Comparison of ENCODE assay signal across 8 cellular contexts in the genomic region with DNA sequence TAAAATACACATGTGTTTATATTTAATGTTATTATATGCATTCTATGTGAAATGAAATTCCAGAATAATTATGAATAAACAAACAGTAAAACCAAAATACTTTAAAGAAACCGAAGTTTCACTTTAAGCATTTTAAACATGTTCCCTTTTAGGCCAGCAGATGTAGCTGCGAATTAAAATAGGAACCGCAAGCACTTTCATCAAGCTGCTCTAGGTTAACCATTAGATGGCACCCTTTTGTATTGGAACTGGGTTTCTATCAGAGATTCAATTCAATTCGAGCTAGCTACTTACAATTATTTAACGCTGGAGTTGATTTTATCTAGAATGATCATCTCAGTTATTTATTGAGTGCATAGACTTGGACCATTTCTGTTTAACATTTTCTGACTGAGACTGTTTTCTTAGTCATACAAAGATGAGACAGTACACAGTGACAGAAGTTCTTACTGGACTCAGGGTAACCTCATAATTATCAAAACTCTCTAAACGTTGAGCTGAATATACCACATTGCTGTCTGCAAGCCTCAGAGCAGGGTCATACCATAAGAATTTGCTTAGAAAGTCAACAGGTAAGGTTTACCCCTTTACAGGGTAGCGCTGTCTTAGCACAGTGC. TPM values are rescaled to one million over a fixed set of nuclear protein-coding genes. Genes with fewer than 3 reads are reported as not detected.
DNase-seq lines count a peak whose midpoint lies in the region; ATAC-seq, FAIRE-seq and TF ChIP-seq lines count a peak whose summit lies in the region.

No MANE protein-coding gene starts in this region.

- H3K27ac Mint-ChIP-seq in Calu3 (ENCODE audit: unreplicated experiment) (no peak overlapping the region), MCF 10A (ENCODE audit: low read depth, unreplicated experiment) (no peak overlapping the region)

- BruUV-seq in Calu3 (replicated peaks; lab: Mats Ljungman, UMichigan), result no TSS peak
- no TSS peak for BruUV-seq in MCF 10A (replicated peaks; lab: Mats Ljungman, UMichigan)

- no peaks in the 10 kb centered on the region for H3K9me3 Mint-ChIP-seq in Calu3 (ENCODE audit: low read depth, unreplicated experiment)
- H3K9me3 Mint-ChIP-seq in MCF 10A (ENCODE audit: unreplicated experiment), result no peaks in the 10 kb centered on the region

- H3K36me3 Mint-ChIP-seq in Calu3 (ENCODE audit: insufficient read depth, unreplicated experiment) (no peaks in the 10 kb centered on the region), MCF 10A (ENCODE audit: insufficient read depth, unreplicated experiment) (peaks cover 16% of the 10 kb centered on the region)

- H3K27me3 Mint-ChIP-seq in Calu3 (ENCODE audit: unreplicated experiment) (no peaks in the 10 kb centered on the region), MCF 10A (ENCODE audit: insufficient read depth, unreplicated experiment) (no peaks in the 10 kb centered on the region)

- peaks cover 15% of the 10 kb centered on the region for H3K4me1 Mint-ChIP-seq in Calu3 (ENCODE audit: low read depth, unreplicated experiment)
- peaks cover 12% of the 10 kb centered on the region for H3K4me1 Mint-ChIP-seq in MCF 10A (ENCODE audit: insufficient read depth, unreplicated experiment)

- POLR2A ChIA-PET in MCF 10A (lab: Yijun Ruan, JAX), result interaction anchor here (0.7 to 1.4 kb wide), 7 partner anchors 8 to 401 kb away, joined by 3 to 7 read pairs (median 3); a partner anchor contains a TSS

- DNase-seq in Calu3 (no peak), HT-29 (ENCODE audit: low spot score) (peak; percentile 68), MCF 10A (ENCODE audit: unreplicated experiment) (peak; percentile 76), left kidney (ENCODE audit: low read depth, low spot score) (peak; percentile 78), urothelium cell line (ENCODE audit: low spot score) (peak; percentile 56), NCI-H2196 treated with DMSO at 0.1 percent for 48 hours (lab: John Stamatoyannopoulos, UW; ENCODE audit: unreplicated experiment) (no peak), NCI-H1105 (lab: John Stamatoyannopoulos, UW) (no peak)

- intact Hi-C loops in Calu3 (cut with micrococcal nuclease; ENCODE audit: unreplicated experiment), result loop anchor here (1.0 to 5.0 kb wide), 3 partner anchors 282 to 352 kb away; no protein-coding TSS in a partner anchor
- intact Hi-C loops in MCF 10A (cut with micrococcal nuclease), result loop anchor here (1.0 to 10.0 kb wide), 8 partner anchors 20 to 760 kb away; a partner anchor contains a TSS

- CTCF ChIA-PET in Calu3 (lab: Charles Lee) (interaction anchor here (0.7 to 1.3 kb wide), 6 partner anchors 8 to 495 kb away, joined by 3 to 13 read pairs (median 4); a partner anchor contains a TSS), MCF 10A (lab: Yijun Ruan, JAX) (interaction anchor here (0.5 to 4.6 kb wide), 36 partner anchors 9 to 1422 kb away, joined by 3 to 106 read pairs (median 4); a partner anchor contains a TSS)

- FAIRE-seq in urothelium cell line (lab: Jason Lieb, UNC), result no peak

- ATAC-seq in GM19468 (IDR thresholded peaks at IDR 0.05; ENCODE audit: extremely low read depth, unreplicated experiment), result peak; percentile 53

- TF ChIP-seq CTCF in Calu3 (IDR thresholded peaks at IDR 0.05; ENCODE audit: unreplicated experiment) (peak; percentile 27), MCF 10A (IDR thresholded peaks at IDR 0.05; ENCODE audit: unreplicated experiment) (peak; percentile 79)

- H3K4me3 Mint-ChIP-seq in Calu3 (ENCODE audit: low read depth, unreplicated experiment) (no peak overlapping the region), MCF 10A (ENCODE audit: unreplicated experiment) (no peak overlapping the region)

RNA-seq across cellular contexts. Expression of a gene that starts 8.5 kb away (rescaled TPM):
- total RNA-seq in Calu3 (2022) (7.9 and 9.9 TPM in 2 replicates), MCF 10A (2022) (9.4 and 10.1 TPM in 2 replicates)
- total RNA-seq in HT-29 (2014; rRNA removed; shearing (Covaris generic)), result 1.7 and 4.3 TPM in 2 replicates

Comparison
In these comparisons a context has a peak if more than half of its experiments do, and no peak if none do; other contexts are left out.
1. DNase-seq: peak in HT-29 (single experiment), MCF 10A (single experiment), left kidney (single experiment) and urothelium cell line (single experiment); none in Calu3 (single experiment), NCI-H2196 treated with DMSO at 0.1 percent for 48 hours (single experiment) and NCI-H1105 (single experiment).